15 cellular contexts compared by ENCODE assay signal in genomic region chr6:145530454-145530853, GRCh38.
DNase-seq lines count a peak whose midpoint lies in the region; ATAC-seq and TF ChIP-seq lines count a peak whose summit lies in the region.
"Had no signal": no experiment of that assay in that cellular context is flagged by ENCODE, and none has a peak within 500 bp of the region (broad histone marks: within the 10 kb centered on the region; RNA-seq: fewer than 3 reads in every experiment).

No MANE protein-coding gene starts in this region.

- TF ChIP-seq POLR2A in uterus (IDR thresholded peaks at IDR 0.05), result no peak

- DNase-seq in DMS153 treated with DMSO at 0.1 percent for 48 hours (lab: John Stamatoyannopoulos, UW; ENCODE audit: unreplicated experiment) (peak; percentile 19), DMS153 (lab: John Stamatoyannopoulos, UW) (no peak), NCI-H748 (lab: John Stamatoyannopoulos, UW; ENCODE audit: unreplicated experiment) (peak; percentile 45), left lung (no peak), uterus (no peak)
- DNase-seq: AML-193; Caco-2; CD4-positive, alpha-beta T cell; DMS79 treated with DMSO at 0.1 percent for 48 hours; GF-D8 had no signal

- H3K27me3 ChIP-seq in iPS-20b (ENCODE audit: insufficient read depth, low read length), result peaks cover 81% of the 10 kb centered on the region
- H3K27me3 ChIP-seq in left lung, result no peaks in the 10 kb centered on the region
- H3K27me3 ChIP-seq in uterus, result no peaks in the 10 kb centered on the region

- H3K36me3 ChIP-seq in iPS-20b (ENCODE audit: insufficient read depth, low read depth, low read length), result no peaks in the 10 kb centered on the region
- no peaks in the 10 kb centered on the region for H3K36me3 ChIP-seq in left lung
- H3K36me3 ChIP-seq in uterus, result no peaks in the 10 kb centered on the region

- TF ChIP-seq CTCF in left lung (IDR thresholded peaks at IDR 0.05) (no peak), uterus (IDR thresholded peaks at IDR 0.05) (no peak)

- H3K9me3 ChIP-seq in iPS-20b (ENCODE audit: insufficient read depth, low read depth, low read length) (no peaks in the 10 kb centered on the region), left lung (peaks cover 0 to 2% of the 10 kb centered on the region in 2 donors), uterus (no peaks in the 10 kb centered on the region)
- H3K9me3 ChIP-seq: A549 had no signal

- H3K9ac ChIP-seq in iPS-20b (ENCODE audit: low read depth, low read length), result no peak overlapping the region

- ATAC-seq in left lung (no peak), HG03520 (IDR thresholded peaks at IDR 0.05; ENCODE audit: unreplicated experiment) (no peak)
- ATAC-seq: A549 had no signal

- H3K4me1 ChIP-seq in iPS-20b (ENCODE audit: insufficient read depth, low read length) (peaks cover 37% of the 10 kb centered on the region), left lung (no peaks in the 10 kb centered on the region), uterus (no peaks in the 10 kb centered on the region)
- H3K4me1 ChIP-seq: A549 had no signal

- intact Hi-C loops in left lung (cut with DNase I) (no loop called here), uterus (cut with DNase I; ENCODE audit: low total_unique reads) (no loop called here)

- peak overlapping the region; percentile 11; the same call in 1 of the 2 replicates for H3K4me3 ChIP-seq in iPS-20b (ENCODE audit: low read length)
- no peak overlapping the region for H3K4me3 ChIP-seq in left lung
- no peak overlapping the region for H3K4me3 ChIP-seq in uterus
- H3K4me3 ChIP-seq: A549 had no signal

- H3K27ac ChIP-seq in iPS-20b (ENCODE audit: low read length) (no peak overlapping the region), left lung (no peak overlapping the region), uterus (no peak overlapping the region)
- H3K27ac ChIP-seq: 22Rv1, A549, C4-2B had no signal

Comparison
In these comparisons a context has a peak if more than half of its experiments do, and no peak if none do; other contexts are left out.
1. DNase-seq: peak in DMS153 treated with DMSO at 0.1 percent for 48 hours (single experiment) and NCI-H748 (single experiment); none in DMS153 (single experiment), left lung (0 of 2) and uterus (0 of 2).